Comparison of ENCODE assay signal across 9 cellular contexts in the genomic region with DNA sequence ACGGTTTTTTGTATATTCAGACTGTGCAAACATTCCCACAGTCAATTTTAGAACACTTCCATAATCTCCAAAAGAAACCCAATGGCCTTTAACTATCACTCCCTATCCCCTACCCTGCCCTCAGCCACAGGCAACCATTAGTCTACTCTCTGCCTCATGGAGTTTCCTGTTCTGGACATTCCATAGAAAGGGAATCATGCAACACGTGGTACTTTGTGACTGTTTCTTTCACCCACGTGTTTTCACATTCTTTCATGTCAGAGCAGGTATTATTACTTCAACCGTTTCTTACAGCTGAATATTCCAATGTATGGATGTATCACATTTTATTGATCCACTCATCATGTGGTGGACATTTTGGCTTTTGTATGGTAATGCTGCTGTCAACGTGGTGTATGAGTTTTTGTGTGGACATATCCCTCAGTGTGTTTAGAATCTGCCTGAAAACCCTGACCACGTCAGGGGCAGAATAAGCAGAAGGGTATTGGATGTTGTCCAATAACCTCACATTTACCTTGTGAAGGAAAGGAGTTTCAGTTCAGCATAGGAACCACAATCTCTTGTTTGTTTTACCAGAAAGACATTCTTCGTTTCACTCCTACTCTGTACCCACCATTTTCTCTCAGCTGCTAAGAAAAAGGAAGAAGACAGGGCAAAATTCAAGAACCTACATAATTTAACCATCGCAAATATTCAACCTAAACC.
DNase-seq lines count a peak whose midpoint lies in the region; ATAC-seq and TF ChIP-seq lines count a peak whose summit lies in the region.
"Had no signal": no experiment of that assay in that cellular context is flagged by ENCODE, and none has a peak within 500 bp of the region (broad histone marks: within the 10 kb centered on the region; RNA-seq: fewer than 3 reads in every experiment).

No MANE protein-coding gene starts in this region.

- no peaks in the 10 kb centered on the region for H3K79me2 ChIP-seq in MM.1S (ENCODE audit: low read length)

- TF ChIP-seq CTCF in MM.1S (IDR thresholded peaks at IDR 0.05; ENCODE audit: low read length) (no peak), nephron (IDR thresholded peaks at IDR 0.05; ENCODE audit: unreplicated experiment in 3 of 3) (no peak), Peyer's patch (IDR thresholded peaks at IDR 0.05) (no peak), HFFc6 (IDR thresholded peaks at IDR 0.05) (no peak)

- peaks cover 13% of the 10 kb centered on the region for H3F3A ChIP-seq in MM.1S (ENCODE audit: insufficient read depth, low read length)

- no peaks in the 10 kb centered on the region for H3K9me2 ChIP-seq in MM.1S (replicated peaks; ENCODE audit: insufficient read depth, low read length)

- peaks cover 19% of the 10 kb centered on the region for H3K4me1 ChIP-seq in MM.1S (ENCODE audit: low read length)
- no peaks in the 10 kb centered on the region for H3K4me1 ChIP-seq in Peyer's patch

- H3K9ac ChIP-seq in MM.1S (ENCODE audit: low read length) = no peak overlapping the region; the same call in 1 of the 2 replicates

- H2AFZ ChIP-seq in MM.1S (ENCODE audit: low read length) = peak overlapping the region; percentile 34; the same call in 1 of the 2 replicates

- no peaks in the 10 kb centered on the region for H3K9me3 ChIP-seq in MM.1S (replicated peaks; ENCODE audit: insufficient read depth, low read length)
- H3K9me3 ChIP-seq in Peyer's patch = no peaks in the 10 kb centered on the region

- ATAC-seq in GM18858 (IDR thresholded peaks at IDR 0.05; ENCODE audit: unreplicated experiment) (peak; percentile 75), GM21723 (IDR thresholded peaks at IDR 0.05; ENCODE audit: unreplicated experiment) (peak; percentile 75)

- H3K4me2 ChIP-seq in MM.1S (ENCODE audit: low read depth, low read length) = peak overlapping the region; percentile 56

- H3K9me3 Mint-ChIP-seq in nephron (no peaks in the 10 kb centered on the region), HFFc6 (no peaks in the 10 kb centered on the region)

- H3K4me1 Mint-ChIP-seq in nephron (peaks cover 36% of the 10 kb centered on the region), HFFc6 (ENCODE audit: low read depth) (peaks cover 22% of the 10 kb centered on the region)

- H3K36me3 Mint-ChIP-seq in nephron (ENCODE audit: low read depth) (no peaks in the 10 kb centered on the region), HFFc6 (ENCODE audit: low read depth) (no peaks in the 10 kb centered on the region)

- H3K27ac Mint-ChIP-seq in nephron (peak overlapping the region; percentile 0 to 75 (median 16)), HFFc6 (no peak overlapping the region)

- H3K27ac ChIP-seq in MM.1S (ENCODE audit: low read length) (peak overlapping the region; percentile 23; the same call in 1 of the 2 replicates), Peyer's patch (no peak overlapping the region)

- H3K4me3 ChIP-seq in MM.1S (ENCODE audit: low read length) (peak overlapping the region; percentile 28; the same call in 1 of the 2 replicates), Peyer's patch (no peak overlapping the region)

- H3K27me3 ChIP-seq in MM.1S (replicated peaks; ENCODE audit: insufficient read depth, low read length) (no peaks in the 10 kb centered on the region), Peyer's patch (no peaks in the 10 kb centered on the region)

- TF ChIP-seq POLR2A in Peyer's patch (IDR thresholded peaks at IDR 0.05) = no peak

- peaks cover 4% of the 10 kb centered on the region for H3K27me3 Mint-ChIP-seq in nephron (ENCODE audit: low read depth)
- peaks cover 12% of the 10 kb centered on the region for H3K27me3 Mint-ChIP-seq in HFFc6 (ENCODE audit: insufficient read depth)

- no peaks in the 10 kb centered on the region for H4K20me1 ChIP-seq in MM.1S (ENCODE audit: insufficient read depth, low read length)

- H3K4me3 Mint-ChIP-seq in nephron = no peak overlapping the region
- H3K4me3 Mint-ChIP-seq in HFFc6 = no peak overlapping the region

- peak; percentile 63 for DNase-seq in MM.1S
- no peak for DNase-seq in Peyer's patch
- no peak for DNase-seq in effector CD4-positive, alpha-beta T cell
- DNase-seq in HFFc6 = no peak
- DNase-seq: DND-41, SW 1271 had no signal

- H3K36me3 ChIP-seq in MM.1S (replicated peaks; ENCODE audit: insufficient read depth, low read length) (no peaks in the 10 kb centered on the region), Peyer's patch (no peaks in the 10 kb centered on the region)
